Comparison of ENCODE assay signal across 7 cellular contexts in genomic region chr2:111453816-111454215, GRCh38.
A peak's percentile ranks its signal among the peaks of the same experiment; 100 is the strongest.
DNase-seq lines count a peak whose midpoint lies in the region; ATAC-seq and TF ChIP-seq lines count a peak whose summit lies in the region.
"Not testable (repeated sequence)": the region's sequence is repeated elsewhere in the genome, so short reads cannot be mapped to it uniquely, and the experiment has no call there.

No MANE protein-coding gene starts in this region.

- no CpG with 5 or more reads among the region's 2 CpGs for WGBS in upper lobe of left lung, 2 donors

- not testable (repeated sequence) for H3K4me3 ChIP-seq in Panc1 (ENCODE audit: low read depth in 2 of 2, low read length in 2 of 2); left lung; mucosa of descending colon; upper lobe of left lung

- H3K27me3 Mint-ChIP-seq in activated CD8-positive, alpha-beta T cell treated with anti-CD3 and anti-CD28 coated beads, Interleukin-2, amount 10 ng/mL, durations not matched to agents 7 days and 5 days (ENCODE audit: low read depth): not testable (repeated sequence)

- intact Hi-C loops in Panc1 (cut with micrococcal nuclease; ENCODE audit: unreplicated experiment): loop anchor here (10.0 kb wide), 1 partner anchor 329 kb away; the partner anchor contains the start of gene BCL2L11
- intact Hi-C loops in left cardiac atrium (cut with DNase I); left lung (cut with DNase I); mucosa of descending colon (cut with DNase I, micrococcal nuclease): not testable (repeated sequence)

- not testable (repeated sequence) for H3K9me3 Mint-ChIP-seq in activated CD8-positive, alpha-beta T cell treated with anti-CD3 and anti-CD28 coated beads, Interleukin-2, amount 10 ng/mL, durations not matched to agents 7 days and 5 days (ENCODE audit: insufficient read depth)

- peak; percentile 36 for ATAC-seq in Panc1
- ATAC-seq in activated CD8-positive, alpha-beta T cell treated with anti-CD3 and anti-CD28 coated beads, Interleukin-2, amount 10 ng/mL, durations not matched to agents 7 days and 5 days: peak; percentile 18
- ATAC-seq in foreskin keratinocyte: peak; percentile 76
- ATAC-seq in left cardiac atrium: peak; percentile 21 to 38
- peak; percentile 58 for ATAC-seq in left lung
- peak; percentile 17 for ATAC-seq in mucosa of descending colon
- ATAC-seq in upper lobe of left lung (ENCODE audit: low FRiP score in 2 of 2): peak; percentile 9 to 40

- TF ChIP-seq CTCF in Panc1 (IDR thresholded peaks at IDR 0.05); foreskin keratinocyte (conservative IDR thresholded peaks at IDR 0.05); left lung (IDR thresholded peaks at IDR 0.05); mucosa of descending colon (IDR thresholded peaks at IDR 0.05); upper lobe of left lung (IDR thresholded peaks at IDR 0.05): not testable (repeated sequence)

- CTCF ChIA-PET in Panc1 (lab: Charles Lee); activated CD8-positive, alpha-beta T cell treated with anti-CD3 and anti-CD28 coated beads, Interleukin-2, amount 10 ng/mL, durations not matched to agents 7 days and 5 days (lab: Charles Lee): not testable (repeated sequence)

- TF ChIP-seq EP300 in upper lobe of left lung (IDR thresholded peaks at IDR 0.05): not testable (repeated sequence)

- H3K4me3 Mint-ChIP-seq in activated CD8-positive, alpha-beta T cell treated with anti-CD3 and anti-CD28 coated beads, Interleukin-2, amount 10 ng/mL, durations not matched to agents 7 days and 5 days: not testable (repeated sequence)

- H3K27ac ChIP-seq in Panc1 (ENCODE audit: low read length); foreskin keratinocyte; left lung; upper lobe of left lung: not testable (repeated sequence)

- H3K27me3 ChIP-seq in Panc1 (ENCODE audit: control insufficient read depth, insufficient read depth, low read length); foreskin keratinocyte; left lung; upper lobe of left lung: not testable (repeated sequence)

- not testable (repeated sequence) for H3K36me3 ChIP-seq in Panc1 (ENCODE audit: control insufficient read depth, insufficient read depth, low read length); left lung; mucosa of descending colon (ENCODE audit: low read depth); upper lobe of left lung

- POLR2A ChIA-PET in Panc1 (lab: Charles Lee); activated CD8-positive, alpha-beta T cell treated with anti-CD3 and anti-CD28 coated beads, Interleukin-2, amount 10 ng/mL, durations not matched to agents 7 days and 5 days (lab: Charles Lee): not testable (repeated sequence)

- not testable (repeated sequence) for H3K4me1 Mint-ChIP-seq in activated CD8-positive, alpha-beta T cell treated with anti-CD3 and anti-CD28 coated beads, Interleukin-2, amount 10 ng/mL, durations not matched to agents 7 days and 5 days (ENCODE audit: low read depth)

- H3K36me3 Mint-ChIP-seq in activated CD8-positive, alpha-beta T cell treated with anti-CD3 and anti-CD28 coated beads, Interleukin-2, amount 10 ng/mL, durations not matched to agents 7 days and 5 days (ENCODE audit: low read depth): not testable (repeated sequence)

- not testable (repeated sequence) for H3K27ac Mint-ChIP-seq in activated CD8-positive, alpha-beta T cell treated with anti-CD3 and anti-CD28 coated beads, Interleukin-2, amount 10 ng/mL, durations not matched to agents 7 days and 5 days

- not testable (repeated sequence) for BruUV-seq in Panc1 (replicated peaks; lab: Mats Ljungman, UMichigan)

- TF ChIP-seq POLR2A in upper lobe of left lung (IDR thresholded peaks at IDR 0.05): not testable (repeated sequence)

- not testable (repeated sequence) for H3K9me3 ChIP-seq in Panc1 (ENCODE audit: control insufficient read depth, insufficient read depth, low read depth, low read length); left lung; mucosa of descending colon; upper lobe of left lung

- not testable (repeated sequence) for DNase-seq in Panc1 (ENCODE audit: low read depth, low spot score); activated CD8-positive, alpha-beta T cell treated with anti-CD3 and anti-CD28 coated beads, Interleukin-2, amount 10 ng/mL, durations not matched to agents 7 days and 5 days; foreskin keratinocyte; left cardiac atrium; left lung; mucosa of descending colon; upper lobe of left lung

- not testable (repeated sequence) for H3K4me1 ChIP-seq in Panc1 (ENCODE audit: control insufficient read depth, insufficient read depth, low read length); foreskin keratinocyte; left lung; mucosa of descending colon (ENCODE audit: low read depth); upper lobe of left lung

- in situ Hi-C loops in Panc1 (cut with HindIII; ENCODE audit: low pct_unique_long_range_greater_than_20kb, low sequenced_read_pairs): not testable (repeated sequence)

Comparison
In these comparisons a context has a peak if more than half of its experiments do, and no peak if none do; other contexts are left out.
1. ATAC-seq: peak in every context shown above with its lines; median percentile 76 in foreskin keratinocyte; 58 in left lung; 36 in Panc1; 30 in left cardiac atrium; 24 in upper lobe of left lung; 18 in activated CD8-positive, alpha-beta T cell treated with anti-CD3 and anti-CD28 coated beads, Interleukin-2, amount 10 ng/mL, durations not matched to agents 7 days and 5 days; 17 in mucosa of descending colon.